ENCODE assay signal across 1 cellular context in genomic region chr17:75979705-75980187, GRCh38.
TF ChIP-seq lines count a peak whose summit lies in the region.

No MANE protein-coding gene starts in this region.

TF ChIP-seq in GM12878, 131 proteins besides CTCF, POLR2A, EP300 and RAD21:
- TF ChIP-seq MLLT1 (IDR thresholded peaks at IDR 0.05) (peak; percentile 81), BACH1 (IDR thresholded peaks at IDR 0.05; ENCODE audit: borderline replicate concordance) (peak; percentile 41), ELK1 (IDR thresholded peaks at IDR 0.05; ENCODE audit: low read depth, low read length) (no peak), YY1 (IDR thresholded peaks at IDR 0.05; ENCODE audit: low read depth, low read length) (peak; percentile 90), BCL11A (IDR thresholded peaks at IDR 0.05; ENCODE audit: low read depth, low read length) (peak; percentile 7; the same call in 1 of the 2 replicates), PAX8 (IDR thresholded peaks at IDR 0.05) (peak; percentile 71; the same call in 1 of the 2 replicates), HDAC6 (IDR thresholded peaks at IDR 0.05; ENCODE audit: unreplicated experiment) (no peak), KLF5 (IDR thresholded peaks at IDR 0.05; ENCODE audit: partially characterized antibody) (peak; percentile 2), NBN (IDR thresholded peaks at IDR 0.05) (0 out of 2 replicates have a peak, but pooled peaks have one; percentile 26), ZNF687 (IDR thresholded peaks at IDR 0.05) (0 out of 2 replicates have a peak, but pooled peaks have one; percentile 81), LARP7 (IDR thresholded peaks at IDR 0.05) (peak; percentile 13; the same call in 1 of the 2 replicates), SPI1 (IDR thresholded peaks at IDR 0.05; ENCODE audit: borderline replicate concordance, insufficient read depth, low read depth, low read length) (no peak), JUNB (IDR thresholded peaks at IDR 0.05) (no peak), ZBTB40 (IDR thresholded peaks at IDR 0.05; ENCODE audit: borderline replicate concordance) (peak; percentile 5; the same call in 1 of the 2 replicates), ZZZ3 (IDR thresholded peaks at IDR 0.05; ENCODE audit: control insufficient read depth, insufficient read length, low read depth) (no peak), ZBED1 (IDR thresholded peaks at IDR 0.05; ENCODE audit: borderline replicate concordance) (no peak), NR2C1 (IDR thresholded peaks at IDR 0.05) (peak; percentile 42; the same call in 1 of the 2 replicates), POU2F2 (IDR thresholded peaks at IDR 0.05; ENCODE audit: borderline replicate concordance, low read depth, low read length) (no peak), MEF2A (IDR thresholded peaks at IDR 0.05; ENCODE audit: insufficient read depth, low read depth, low read length) (no peak), IRF5 (IDR thresholded peaks at IDR 0.05; ENCODE audit: borderline replicate concordance) (no peak), POLR2AphosphoS5 (IDR thresholded peaks at IDR 0.05; ENCODE audit: low read length) (peak; percentile 55), MTA2 (IDR thresholded peaks at IDR 0.05; ENCODE audit: low read depth) (peak; percentile 23; the same call in 1 of the 2 replicates), IKZF1 (conservative IDR thresholded peaks at IDR 0.05) (0 out of 2 replicates have a peak, but pooled peaks have one; percentile 3), RCOR1 (conservative IDR thresholded peaks at IDR 0.05; ENCODE audit: low read depth, low read length) (no peak), TCF12 (IDR thresholded peaks at IDR 0.05; ENCODE audit: low read depth, low read length) (no peak), ATF3 (IDR thresholded peaks at IDR 0.05; ENCODE audit: borderline replicate concordance, extremely low read depth, low read depth, low read length) (no peak), RELA (IDR thresholded peaks at IDR 0.05; ENCODE audit: borderline replicate concordance, partially characterized antibody) (no peak)
